15 cellular contexts compared by ENCODE assay signal in the genomic region with DNA sequence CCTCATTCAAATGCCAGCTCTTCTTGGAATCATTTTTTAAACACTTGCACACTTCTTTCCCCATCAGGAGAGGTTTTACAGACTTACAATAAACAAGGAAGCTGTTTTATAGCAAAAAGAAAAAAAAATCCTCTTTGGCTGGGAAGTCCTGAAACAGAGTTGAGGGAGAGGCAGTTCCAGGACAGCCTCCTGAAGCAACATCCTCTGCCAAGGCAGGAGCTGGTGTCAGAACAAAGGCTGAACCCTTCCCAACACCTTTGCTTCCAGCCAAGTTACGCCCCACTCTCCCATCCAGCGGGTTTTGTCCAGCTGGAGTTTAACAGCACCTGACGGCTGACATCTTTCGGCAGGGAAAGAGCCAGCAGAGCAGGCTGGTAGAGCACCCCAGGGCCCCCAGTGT.
A peak's percentile ranks its signal among the peaks of the same experiment; 100 is the strongest.
DNase-seq lines count a peak whose midpoint lies in the region; ATAC-seq and TF ChIP-seq lines count a peak whose summit lies in the region.
"Had no signal": no experiment of that assay in that cellular context is flagged by ENCODE, and none has a peak within 500 bp of the region (broad histone marks: within the 10 kb centered on the region; RNA-seq: fewer than 3 reads in every experiment).

No MANE protein-coding gene starts in this region.

- H3K4me1 Mint-ChIP-seq in MCF 10A (ENCODE audit: insufficient read depth, unreplicated experiment), result no peaks in the 10 kb centered on the region
- H3K4me1 Mint-ChIP-seq in neural progenitor cell, result peaks cover 44% of the 10 kb centered on the region

- H3K9ac ChIP-seq in mammary epithelial cell (ENCODE audit: insufficient read depth, low read length) (no peak overlapping the region), neural progenitor cell (no peak overlapping the region)

- H3K27me3 ChIP-seq in mammary epithelial cell (ENCODE audit: insufficient read depth, low read length) (no peaks in the 10 kb centered on the region), neural progenitor cell (peaks cover 10% of the 10 kb centered on the region), aorta (ENCODE audit: control insufficient read depth in 1 of 2, insufficient read depth in 2 of 2, low read length in 1 of 2) (no peaks in the 10 kb centered on the region)

- no peaks in the 10 kb centered on the region for H4K20me1 ChIP-seq in mammary epithelial cell (ENCODE audit: insufficient read depth, low read length)
- H4K20me1 ChIP-seq in neural progenitor cell (ENCODE audit: low read depth), result no peaks in the 10 kb centered on the region

- H3K36me3 Mint-ChIP-seq in MCF 10A (ENCODE audit: insufficient read depth, unreplicated experiment) (no peaks in the 10 kb centered on the region), neural progenitor cell (no peaks in the 10 kb centered on the region)

- POLR2A ChIA-PET in MCF 10A (lab: Yijun Ruan, JAX), result no interaction called here

- no peak for TF ChIP-seq CTCF in MCF 10A (IDR thresholded peaks at IDR 0.05; ENCODE audit: unreplicated experiment)
- TF ChIP-seq CTCF in mammary epithelial cell (conservative IDR thresholded peaks at IDR 0.05 in 1 of 2, IDR thresholded peaks at IDR 0.05 in 1 of 2; ENCODE audit: extremely low read depth in 1 of 2, insufficient read depth in 1 of 2, low read depth in 1 of 2, low read length in 2 of 2), result peak in 1 of 2 donors; percentile 4
- TF ChIP-seq CTCF in neural progenitor cell (IDR thresholded peaks at IDR 0.05), result no peak

- in situ Hi-C loops in mammary epithelial cell (cut with MboI; ENCODE audit: low sequenced_read_pairs in 2 of 2), result no loop called here

- intact Hi-C loops in MCF 10A (cut with micrococcal nuclease) (no loop called here), mammary epithelial cell (cut with micrococcal nuclease) (no loop called here), aorta (cut with DNase I) (no loop called here)

- H3F3A ChIP-seq in neural progenitor cell (ENCODE audit: low read depth), result peaks cover 7% of the 10 kb centered on the region

- no peak overlapping the region for H3K27ac ChIP-seq in mammary epithelial cell (ENCODE audit: insufficient read depth, low read depth, low read length)
- H3K27ac ChIP-seq in neural progenitor cell, result no peak overlapping the region
- H3K27ac ChIP-seq in aorta (ENCODE audit: low read depth in 1 of 2, low read length in 2 of 2), result no peak overlapping the region

- 0% methylated on average over 1 of the region's 4 CpGs for WGBS in mammary epithelial cell (ENCODE audit: low coverage, missing lambda C conversion rate)
- WGBS in aorta, 2 donors, result 20 to 28% methylated on average over 4 of the region's 4 CpGs

- no peak overlapping the region for H3K4me3 ChIP-seq in mammary epithelial cell (replicated peaks in 1 of 3; ENCODE audit: insufficient read depth in 1 of 3, low read depth in 2 of 3, low read length in 3 of 3)
- no peak overlapping the region for H3K4me3 ChIP-seq in neural progenitor cell
- H3K4me3 ChIP-seq in aorta (ENCODE audit: low read length in 2 of 2), result no peak overlapping the region

- H3K79me2 ChIP-seq in mammary epithelial cell (ENCODE audit: insufficient read depth, low read length) (no peaks in the 10 kb centered on the region), neural progenitor cell (ENCODE audit: low read depth) (no peaks in the 10 kb centered on the region)

- H3K27ac Mint-ChIP-seq in MCF 10A (ENCODE audit: low read depth, unreplicated experiment) (no peak overlapping the region), neural progenitor cell (peak overlapping the region; percentile 58)

- CTCF ChIA-PET in MCF 10A (lab: Yijun Ruan, JAX) (interaction anchor here (0.6 kb wide), 1 partner anchor 882 kb away, joined by 3 read pairs; no protein-coding TSS in a partner anchor), mammary epithelial cell (lab: Charles Lee; ENCODE audit: low non-redundant PET) (no interaction called here)

- dilution Hi-C loops in mammary epithelial cell (cut with HindIII; ENCODE audit: low sequenced_read_pairs), result no loop called here

- H3K4me3 Mint-ChIP-seq in MCF 10A (ENCODE audit: unreplicated experiment), result no peak overlapping the region
- peak overlapping the region; percentile 7 for H3K4me3 Mint-ChIP-seq in neural progenitor cell

- H3K27me3 Mint-ChIP-seq in MCF 10A (ENCODE audit: insufficient read depth, unreplicated experiment), result peaks cover 42% of the 10 kb centered on the region
- peaks cover 29% of the 10 kb centered on the region for H3K27me3 Mint-ChIP-seq in neural progenitor cell (ENCODE audit: insufficient read depth, low read depth)

- no peaks in the 10 kb centered on the region for H3K36me3 ChIP-seq in mammary epithelial cell (ENCODE audit: insufficient read depth, low read length)
- no peaks in the 10 kb centered on the region for H3K36me3 ChIP-seq in neural progenitor cell
- no peaks in the 10 kb centered on the region for H3K36me3 ChIP-seq in aorta (ENCODE audit: control insufficient read depth in 1 of 2, insufficient read depth in 2 of 2, low read length in 1 of 2)

- peak; percentile 47 for ATAC-seq in aorta (ENCODE audit: low FRiP score)
- ATAC-seq: HCT116 had no signal

- H3K4me1 ChIP-seq in mammary epithelial cell (ENCODE audit: insufficient read depth, low read length), result no peaks in the 10 kb centered on the region
- H3K4me1 ChIP-seq in neural progenitor cell, result peaks cover 18% of the 10 kb centered on the region
- no peaks in the 10 kb centered on the region for H3K4me1 ChIP-seq in aorta (ENCODE audit: control insufficient read depth in 1 of 2, insufficient read depth in 2 of 2, low read length in 2 of 2)

- no TSS peak for BruUV-seq in MCF 10A (replicated peaks; lab: Mats Ljungman, UMichigan)
- no TSS peak for BruUV-seq in mammary epithelial cell (replicated peaks; lab: Mats Ljungman, UMichigan)

- DNase-seq in MCF 10A (ENCODE audit: unreplicated experiment), result peak; percentile 10
- no peak for DNase-seq in mammary epithelial cell
- DNase-seq in cerebellar cortex (ENCODE audit: low spot score), result peak; percentile 2
- DNase-seq in neural progenitor cell (ENCODE audit: low spot score), result no peak
- DNase-seq in aorta, result no peak
- no peak for DNase-seq in retina
- no peak for DNase-seq in NCI-H1048 (lab: John Stamatoyannopoulos, UW)
- no peak for DNase-seq in A172 (ENCODE audit: low spot score)
- DNase-seq: IMR-90, Kasumi-1, NCI-H146, NCI-H2227 treated with DMSO at 0.1 percent for 48 hours, NCI-H69, SHP77 had no signal

- no peak overlapping the region for H2AFZ ChIP-seq in mammary epithelial cell (ENCODE audit: low read depth, low read length)
- H2AFZ ChIP-seq in neural progenitor cell (replicated peaks), result peak overlapping the region; percentile 24

- H3K9me3 ChIP-seq in mammary epithelial cell (replicated peaks; ENCODE audit: insufficient read depth, low read length) (no peaks in the 10 kb centered on the region), neural progenitor cell (ENCODE audit: low read depth) (no peaks in the 10 kb centered on the region), aorta (ENCODE audit: control insufficient read depth, low read length) (no peaks in the 10 kb centered on the region)

- no peak overlapping the region for H3K4me2 ChIP-seq in mammary epithelial cell (ENCODE audit: insufficient read depth, low read depth, low read length)
- H3K4me2 ChIP-seq in neural progenitor cell, result no peak overlapping the region

- H3K9me3 Mint-ChIP-seq in MCF 10A (ENCODE audit: unreplicated experiment), result no peaks in the 10 kb centered on the region
- no peaks in the 10 kb centered on the region for H3K9me3 Mint-ChIP-seq in neural progenitor cell

Comparison
In these comparisons a context has a peak if more than half of its experiments do, and no peak if none do; other contexts are left out.
1. DNase-seq: peak in MCF 10A (single experiment) and cerebellar cortex (single experiment); none in mammary epithelial cell (single experiment), neural progenitor cell (single experiment), aorta (0 of 2), retina (single experiment), NCI-H1048 (single experiment) and A172 (single experiment).